In genomic region chr6:39194466-39194865, GRCh38 we compare ENCODE assay signal across 30 cellular contexts. TPM values are rescaled to one million over a fixed set of nuclear protein-coding genes. Genes with fewer than 3 reads are reported as not detected.
"Had no signal": no experiment of that assay in that cellular context is flagged by ENCODE, and none has a peak within 500 bp of the region (broad histone marks: within the 10 kb centered on the region; RNA-seq: fewer than 3 reads in every experiment).

No MANE protein-coding gene starts in this region.

- H3K4me3 Mint-ChIP-seq: effector memory CD8-positive, alpha-beta T cell; mesothelial cell of epicardium; stimulated activated naive CD8-positive, alpha-beta T cell treated with anti-CD3 and anti-CD28 coated beads, Interleukin-15, amount 100 ng/mL, for 72 hours had no signal

- H3K36me3 Mint-ChIP-seq: naive B cell had no signal

- H3K9ac ChIP-seq: parathyroid adenoma had no signal

- H3K9me3 Mint-ChIP-seq: effector memory CD8-positive, alpha-beta T cell; mesothelial cell of epicardium; stimulated activated naive CD8-positive, alpha-beta T cell treated with anti-CD3 and anti-CD28 coated beads, Interleukin-15, amount 100 ng/mL, for 72 hours had no signal

- H3K4me3 ChIP-seq: gastrocnemius medialis, mucosa of descending colon, right lobe of liver, suprapubic skin, transverse colon, upper lobe of right lung, uterus had no signal

- H3K27me3 Mint-ChIP-seq: effector memory CD8-positive, alpha-beta T cell; progenitor cell of endocrine pancreas; stimulated activated naive CD8-positive, alpha-beta T cell treated with anti-CD3 and anti-CD28 coated beads, Interleukin-15, amount 100 ng/mL, for 72 hours had no signal

- H3K36me3 ChIP-seq: gastrocnemius medialis, uterus had no signal

- H3K4me1 ChIP-seq: gastrocnemius medialis, suprapubic skin, uterus had no signal

- H3K27ac ChIP-seq: epithelial cell of prostate, gastrocnemius medialis, parathyroid adenoma, right lobe of liver, suprapubic skin, upper lobe of right lung, uterus had no signal

- H3K27ac Mint-ChIP-seq: mesothelial cell of epicardium, progenitor cell of endocrine pancreas had no signal

- H3K27me3 ChIP-seq: gastrocnemius medialis, right lobe of liver, suprapubic skin, transverse colon, upper lobe of right lung, uterus had no signal

- DNase-seq: cortex of kidney; effector memory CD8-positive, alpha-beta T cell; foreskin fibroblast; gastrocnemius medialis; head of caudate nucleus; mesenchymal stem cell; mucosa of descending colon; naive B cell; right lobe of liver; small intestine; stimulated activated CD4-positive, alpha-beta T cell treated with anti-CD3 and anti-CD28 coated beads, Interleukin-1b, Interleukin-23, amount 100 ng/mL, for 48 hours; stimulated activated CD4-positive, alpha-beta T cell treated with anti-CD3 and anti-CD28 coated beads, Interleukin-4, amount 100 ng/mL, for 1 hour; stimulated activated CD8-positive, alpha-beta memory T cell treated with anti-CD3 and anti-CD28 coated beads, Interleukin-4, amount 100 ng/mL, for 48 hours; stimulated activated naive CD4-positive, alpha-beta T cell; stimulated activated naive CD8-positive, alpha-beta T cell treated with anti-CD3 and anti-CD28 coated beads, Interleukin-15, amount 100 ng/mL, for 72 hours; transverse colon; upper lobe of right lung; uterus had no signal

- ATAC-seq: effector memory CD8-positive, alpha-beta T cell; esophagus mucosa; gastrocnemius medialis; left lobe of liver; mucosa of descending colon; right lobe of liver; stimulated activated naive CD8-positive, alpha-beta T cell treated with anti-CD3 and anti-CD28 coated beads, Interleukin-15, amount 100 ng/mL, for 72 hours; upper lobe of right lung had no signal

- H3K9me3 ChIP-seq: gastrocnemius medialis, mucosa of descending colon, right lobe of liver, suprapubic skin, transverse colon, upper lobe of right lung, uterus had no signal

RNA-seq across cellular contexts. Expression of gene KCNK5, which starts 34.8 kb away (rescaled TPM):
- total RNA-seq: dermis microvascular lymphatic vessel endothelial cell, glomerular endothelial cell, osteoblast had no signal
- polyA plus RNA-seq: keratinocyte, neural cell had no signal
